In genomic region chr10:133137486-133138145, GRCh38 we compare ENCODE assay signal across 7 cellular contexts. TPM values are rescaled to one million over a fixed set of nuclear protein-coding genes. Genes with fewer than 3 reads are reported as not detected.
"Had no signal": no experiment of that assay in that cellular context is flagged by ENCODE, and none has a peak within 500 bp of the region (broad histone marks: within the 10 kb centered on the region; RNA-seq: fewer than 3 reads in every experiment).

No MANE protein-coding gene starts in this region.

RNA-seq across cellular contexts. Expression of gene KNDC1, which starts 22.4 kb away (rescaled TPM):
- total RNA-seq: activated CD8-positive, alpha-beta T cell treated with anti-CD3 and anti-CD28 coated beads for 36 hours had no signal

RNA-seq across cellular contexts. Expression of gene ADGRA1, which starts 49.9 kb away (rescaled TPM):
- total RNA-seq: activated CD8-positive, alpha-beta T cell treated with anti-CD3 and anti-CD28 coated beads for 36 hours; activated T-helper 1 cell treated with anti-CD3 and anti-CD28 coated beads, Interleukin-12 subunit alpha, Interleukin-12 subunit beta, Interleukin-2, Interleukin-4 antibody, amounts not matched to agents 30 ng/mL and 10 ng/mL and 1 ng/mL, durations not matched to agents 14 hours and 24 hours and 36 hours; activated T-helper 2 cell treated with anti-CD3 and anti-CD28 coated beads, Interferon-gamma antibody, Interleukin-2, Interleukin-4, amounts not matched to agents 10 μg/mL and 5 μg/mL and 100 μg/mL, durations not matched to agents 14 hours and 24 hours and 36 hours; foreskin keratinocyte; gastrocnemius medialis; T-cell; T-helper 2 cell treated with Interferon-gamma antibody and Interleukin-4, amounts not matched to agents 100 ng/mL and 5 ng/mL, for 36 hours had no signal
- polyA plus RNA-seq: foreskin keratinocyte had no signal
